Comparison of ENCODE assay signal across 24 cellular contexts in genomic region chr12:8695116-8695515, GRCh38. TPM values are rescaled to one million over a fixed set of nuclear protein-coding genes. Genes with fewer than 3 reads are reported as not detected.
"Had no signal": no experiment of that assay in that cellular context is flagged by ENCODE, and none has a peak within 500 bp of the region (broad histone marks: within the 10 kb centered on the region; RNA-seq: fewer than 3 reads in every experiment).

No MANE protein-coding gene starts in this region.

- H3K4me2 ChIP-seq: SK-N-SH had no signal

- H3K27ac ChIP-seq: RWPE1 had no signal

- ATAC-seq: HepG2, Panc1, PC-3 had no signal

- H3K27me3 ChIP-seq: MG63 had no signal

- H3K36me3 ChIP-seq: MG63 had no signal

- H3K9me3 ChIP-seq: MG63, SK-N-SH had no signal

- H3K4me3 ChIP-seq: MG63 had no signal

- DNase-seq: IMR-90, Karpas-422, KG1, MG63, NCI-H1092 treated with DMSO at 0.1 percent for 48 hours, NCI-H1436, NCI-H187, NCI-H2029, NCI-H2081 treated with DMSO at 0.1 percent for 48 hours, NCI-H2171, NCI-H226, NCI-H446, NCI-H510A, NCI-H524 treated with DMSO at 0.1 percent for 48 hours, NCI-H69, NCI-H774, PC-3, SHP77, SK-N-SH had no signal

- H3K9me2 ChIP-seq: SK-N-SH had no signal

RNA-seq across cellular contexts. Expression of gene MFAP5, which starts 32.5 kb away (rescaled TPM):
- total RNA-seq: HepG2, HT1080, PC-3, SK-MEL-5 had no signal
